ENCODE assay signal across 8 cellular contexts in genomic region chr19:42268142-42268703, GRCh38. TPM values are rescaled to one million over a fixed set of nuclear protein-coding genes. Genes with fewer than 3 reads are reported as not detected.
DNase-seq lines count a peak whose midpoint lies in the region; ATAC-seq and TF ChIP-seq lines count a peak whose summit lies in the region.

No MANE protein-coding gene starts in this region.

- H3K36me3 ChIP-seq in BJ (ENCODE audit: control insufficient read depth, insufficient read depth, low read length) = peaks cover 6% of the 10 kb centered on the region

- CTCF ChIA-PET in BJ (lab: Yijun Ruan, JAX) = interaction anchor here (0.9 to 1.0 kb wide), 2 partner anchors 12 to 22 kb away, joined by 3 to 8 read pairs; no protein-coding TSS in a partner anchor

- peak; percentile 68 for ATAC-seq in GM19324 (IDR thresholded peaks at IDR 0.05; ENCODE audit: low FRiP score, unreplicated experiment)
- peak; percentile 40 for ATAC-seq in HG03457 (IDR thresholded peaks at IDR 0.05; ENCODE audit: unreplicated experiment)
- peak; percentile 74 for ATAC-seq in left lobe of liver

- DNase-seq in BJ (ENCODE audit: low read depth) (peak; percentile 96), NCI-H524 (lab: John Stamatoyannopoulos, UW) (peak; percentile 99), dedifferentiated amniotic fluid mesenchymal stem cell (ENCODE audit: extremely low spot score) (peak; percentile 100), left lobe of liver (ENCODE audit: low spot score) (peak; percentile 99)
- peak; percentile 99 for DNase-seq in activated CD4-positive, alpha-beta T cell treated with anti-CD3 and anti-CD28 coated beads for 4 hours
- DNase-seq in stimulated activated CD4-positive, alpha-beta T cell treated with anti-CD3 and anti-CD28 coated beads, Interleukin-2, amount 100 ng/mL, for 24 hours = peak; percentile 95 to 98

- POLR2A ChIA-PET in BJ (lab: Charles Lee) = no interaction called here

- H3K27me3 ChIP-seq in BJ (ENCODE audit: control insufficient read depth, insufficient read depth, low read length) = no peaks in the 10 kb centered on the region

- no peak for TF ChIP-seq CTCF in BJ (IDR thresholded peaks at IDR 0.05; ENCODE audit: insufficient read depth, low read depth, low read length)

- H3K4me3 ChIP-seq in BJ (ENCODE audit: low read depth, low read length) = peak overlapping the region; percentile 78

RNA-seq across cellular contexts. Expression of gene CIC, which starts 0.8 kb away (rescaled TPM):
- polyA plus RNA-seq in BJ (2011; rRNA removed) = 3.5 and 7.0 TPM in 2 replicates
- polyA minus RNA-seq in BJ (2011; rRNA and poly(A)+ RNA removed) = 5.2 and 7.9 TPM in 2 replicates
- 25.2 TPM for total RNA-seq in left lobe of liver

RNA-seq across cellular contexts. Expression of gene ERF, which starts 13.3 kb away (rescaled TPM):
- polyA plus RNA-seq in BJ (2011; rRNA removed) = 47.4 and 51.4 TPM in 2 replicates
- polyA minus RNA-seq in BJ (2011; rRNA and poly(A)+ RNA removed) = 41.5 and 62.0 TPM in 2 replicates
- total RNA-seq in left lobe of liver = 35.9 TPM

RNA-seq across cellular contexts. Expression of gene GSK3A, which starts 25.8 kb away (rescaled TPM):
- 27.7 and 36.1 TPM in 2 replicates for polyA plus RNA-seq in BJ (2011; rRNA removed)
- polyA minus RNA-seq in BJ (2011; rRNA and poly(A)+ RNA removed) = 21.9 and 22.7 TPM in 2 replicates
- total RNA-seq in left lobe of liver = 15.1 TPM

RNA-seq across cellular contexts. Expression of gene PRR19, which starts 33.7 kb away (rescaled TPM):
- 0.43 and 0.93 TPM in 2 replicates for polyA plus RNA-seq in BJ (2011; rRNA removed)
- polyA minus RNA-seq in BJ (2011; rRNA and poly(A)+ RNA removed) = 0.26 and 0.66 TPM in 2 replicates
- total RNA-seq in left lobe of liver = 0.65 TPM

RNA-seq across cellular contexts. Expression of gene PAFAH1B3, which starts 34.2 kb away (rescaled TPM):
- 24.7 and 35.7 TPM in 2 replicates for polyA plus RNA-seq in BJ (2011; rRNA removed)
- 40.2 and 58.4 TPM in 2 replicates for polyA minus RNA-seq in BJ (2011; rRNA and poly(A)+ RNA removed)
- 2.2 TPM for total RNA-seq in left lobe of liver

Comparison
In these comparisons a context has a peak if more than half of its experiments do, and no peak if none do; other contexts are left out.
1. Peak in every context shown above with its lines: DNase-seq, ATAC-seq and H3K4me3 ChIP-seq.